ENCODE assay signal across 10 cellular contexts in the genomic region with DNA sequence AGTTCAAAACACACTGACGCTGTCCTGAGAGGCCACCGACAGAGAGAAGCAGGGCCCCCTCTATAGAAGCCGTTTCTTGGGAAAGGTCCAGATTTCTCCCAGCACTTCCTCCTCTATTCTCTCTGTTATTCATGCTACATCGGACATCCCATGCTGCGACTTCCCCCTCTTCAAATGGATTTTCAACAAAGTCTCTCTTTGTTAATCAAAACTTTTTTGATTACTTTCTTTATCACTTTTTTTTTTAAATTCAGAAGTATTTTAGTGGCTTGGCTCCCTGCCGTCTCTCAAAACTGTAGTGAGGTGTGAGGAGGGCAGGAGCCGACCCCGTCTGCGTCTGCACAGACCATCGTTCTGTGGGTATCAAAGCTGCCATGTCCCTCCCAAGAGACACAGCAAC.
DNase-seq lines count a peak whose midpoint lies in the region; ATAC-seq and TF ChIP-seq lines count a peak whose summit lies in the region.
"Had no signal": no experiment of that assay in that cellular context is flagged by ENCODE, and none has a peak within 500 bp of the region (broad histone marks: within the 10 kb centered on the region; RNA-seq: fewer than 3 reads in every experiment).

No MANE protein-coding gene starts in this region.

- H3K4me1 Mint-ChIP-seq in nephron = peaks cover 60% of the 10 kb centered on the region

- H3K27ac Mint-ChIP-seq in nephron = peak overlapping the region; percentile 87 to 89 (median 88)

- H3K36me3 Mint-ChIP-seq in nephron (ENCODE audit: low read depth) = peaks cover 3% of the 10 kb centered on the region

- H3K9ac ChIP-seq in duodenal mucosa (ENCODE audit: low read depth in 1 of 2, low read length in 2 of 2) = no peak overlapping the region

- no peak for ATAC-seq in left ventricle myocardium superior
- ATAC-seq in GM19395 (IDR thresholded peaks at IDR 0.05; ENCODE audit: unreplicated experiment) = no peak
- no peak for ATAC-seq in SK-N-SH treated with all-trans-retinoic acid at 6 μM for 48 hours
- ATAC-seq: K562 had no signal

- H3K27ac ChIP-seq in right atrium auricular region (peak overlapping the region; percentile 75 to 76), duodenal mucosa (ENCODE audit: low read depth, low read length) (peak overlapping the region; percentile 55), vagina (peak overlapping the region; percentile 96)

- H3K4me1 ChIP-seq in right atrium auricular region = peaks cover 0 to 47% of the 10 kb centered on the region in 2 donors
- peaks cover 15 to 17% of the 10 kb centered on the region in 2 donors for H3K4me1 ChIP-seq in duodenal mucosa (ENCODE audit: control insufficient read depth in 1 of 2, insufficient read depth in 2 of 2, low read length in 2 of 2)
- H3K4me1 ChIP-seq in vagina = peaks cover 67% of the 10 kb centered on the region

- H3K9me3 ChIP-seq in right atrium auricular region (no peaks in the 10 kb centered on the region), duodenal mucosa (ENCODE audit: control insufficient read depth in 1 of 2, low read length in 2 of 2) (no peaks in the 10 kb centered on the region), vagina (no peaks in the 10 kb centered on the region)

- H3K4me3 Mint-ChIP-seq in nephron = no peak overlapping the region

- H3K27me3 ChIP-seq in right atrium auricular region (no peaks in the 10 kb centered on the region), duodenal mucosa (ENCODE audit: control insufficient read depth in 1 of 2, insufficient read depth in 2 of 2, low read length in 2 of 2) (no peaks in the 10 kb centered on the region), vagina (no peaks in the 10 kb centered on the region)

- H3K9me3 Mint-ChIP-seq in nephron = no peaks in the 10 kb centered on the region

- intact Hi-C loops in left ventricle myocardium superior (cut with micrococcal nuclease) (no loop called here), vagina (cut with DNase I) (no loop called here)

- H3K27me3 Mint-ChIP-seq in nephron (ENCODE audit: low read depth) = no peaks in the 10 kb centered on the region

- H3K36me3 ChIP-seq in right atrium auricular region = no peaks in the 10 kb centered on the region
- no peaks in the 10 kb centered on the region for H3K36me3 ChIP-seq in duodenal mucosa (ENCODE audit: control insufficient read depth in 1 of 2, insufficient read depth in 2 of 2, low read length in 2 of 2)
- no peaks in the 10 kb centered on the region for H3K36me3 ChIP-seq in vagina

- TF ChIP-seq POLR2A in vagina (IDR thresholded peaks at IDR 0.05) = no peak

- H3K4me3 ChIP-seq in right atrium auricular region (no peak overlapping the region), duodenal mucosa (ENCODE audit: low read depth in 1 of 2, low read length in 2 of 2) (no peak overlapping the region), vagina (no peak overlapping the region)
- H3K4me3 ChIP-seq: K562 had no signal

- no peak for DNase-seq in right atrium auricular region (ENCODE audit: low spot score)
- DNase-seq in left ventricle myocardium superior = no peak
- DNase-seq in vagina (ENCODE audit: extremely low spot score in 2 of 2) = no peak
- no peak for DNase-seq in ureter (ENCODE audit: low spot score)
- DNase-seq: activated CD8-positive, alpha-beta memory T cell treated with anti-CD3 and anti-CD28 coated beads, Interleukin-2, amount 10 ng/mL, durations not matched to agents 7 days and 5 days had no signal

- TF ChIP-seq CTCF in right atrium auricular region (IDR thresholded peaks at IDR 0.05) (no peak), nephron (IDR thresholded peaks at IDR 0.05; ENCODE audit: unreplicated experiment in 3 of 3) (no peak), vagina (IDR thresholded peaks at IDR 0.05) (no peak)

TF ChIP-seq in SK-N-SH treated with all-trans-retinoic acid at 6 μM for 48 hours, 23 proteins besides CTCF, POLR2A, EP300 and RAD21:
- TF ChIP-seq, protein P1, sequence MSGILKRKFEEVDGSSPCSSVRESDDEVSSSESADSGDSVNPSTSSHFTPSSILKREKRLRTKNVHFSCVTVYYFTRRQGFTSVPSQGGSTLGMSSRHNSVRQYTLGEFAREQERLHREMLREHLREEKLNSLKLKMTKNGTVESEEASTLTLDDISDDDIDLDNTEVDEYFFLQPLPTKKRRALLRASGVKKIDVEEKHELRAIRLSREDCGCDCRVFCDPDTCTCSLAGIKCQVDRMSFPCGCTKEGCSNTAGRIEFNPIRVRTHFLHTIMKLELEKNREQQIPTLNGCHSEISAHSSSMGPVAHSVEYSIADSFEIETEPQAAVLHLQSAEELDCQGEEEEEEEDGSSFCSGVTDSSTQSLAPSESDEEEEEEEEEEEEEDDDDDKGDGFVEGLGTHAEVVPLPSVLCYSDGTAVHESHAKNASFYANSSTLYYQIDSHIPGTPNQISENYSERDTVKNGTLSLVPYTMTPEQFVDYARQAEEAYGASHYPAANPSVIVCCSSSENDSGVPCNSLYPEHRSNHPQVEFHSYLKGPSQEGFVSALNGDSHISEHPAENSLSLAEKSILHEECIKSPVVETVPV (CRISPR knock-in tag; IDR thresholded peaks at IDR 0.05) = no peak
